Comparison of ENCODE assay signal across 15 cellular contexts in the genomic region with DNA sequence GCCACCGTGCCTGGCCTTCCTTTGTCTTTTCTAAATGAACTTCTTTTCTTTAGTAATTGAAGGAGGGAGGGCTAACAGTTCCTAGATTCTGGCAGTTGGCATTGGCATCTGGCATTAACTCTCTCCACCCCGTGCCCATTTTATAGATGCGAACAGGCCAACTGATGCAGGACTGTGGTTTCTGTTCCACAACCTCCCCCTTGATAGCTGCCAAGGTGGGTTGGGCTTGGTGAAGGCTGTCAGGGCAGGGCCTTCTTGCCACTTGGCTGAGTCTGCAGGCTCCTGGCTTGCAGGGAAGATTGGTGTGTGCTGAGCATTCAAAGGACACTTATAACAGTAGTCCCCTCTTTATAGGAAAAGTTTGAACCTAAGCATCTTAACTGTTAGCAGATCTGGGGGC. TPM values are rescaled to one million over a fixed set of nuclear protein-coding genes. Genes with fewer than 3 reads are reported as not detected.
DNase-seq lines count a peak whose midpoint lies in the region; ATAC-seq and TF ChIP-seq lines count a peak whose summit lies in the region.
"Had no signal": no experiment of that assay in that cellular context is flagged by ENCODE, and none has a peak within 500 bp of the region (broad histone marks: within the 10 kb centered on the region; RNA-seq: fewer than 3 reads in every experiment).

No MANE protein-coding gene starts in this region.

- no peak overlapping the region for H2AFZ ChIP-seq in smooth muscle cell (ENCODE audit: low read depth)

- H3K36me3 Mint-ChIP-seq in chondrocyte (ENCODE audit: low read depth), result no peaks in the 10 kb centered on the region
- H3K36me3 Mint-ChIP-seq in activated T-helper 17 cell treated with anti-CD3 and anti-CD28 coated beads, Interleukin-2, amount 50 U/mL, for 72 hours (ENCODE audit: low read depth), result no peaks in the 10 kb centered on the region

- H3K36me3 ChIP-seq in transverse colon (no peaks in the 10 kb centered on the region), smooth muscle cell (ENCODE audit: low read depth) (no peaks in the 10 kb centered on the region)
- H3K36me3 ChIP-seq: gastrocnemius medialis had no signal

- H3K27me3 Mint-ChIP-seq in chondrocyte (ENCODE audit: low read depth), result no peaks in the 10 kb centered on the region
- no peaks in the 10 kb centered on the region for H3K27me3 Mint-ChIP-seq in activated T-helper 17 cell treated with anti-CD3 and anti-CD28 coated beads, Interleukin-2, amount 50 U/mL, for 72 hours

- H4K20me1 ChIP-seq in smooth muscle cell (ENCODE audit: low read depth), result no peaks in the 10 kb centered on the region

- TF ChIP-seq CTCF in GM12865 (IDR thresholded peaks at IDR 0.05; ENCODE audit: insufficient read depth, low read depth, low read length, missing control alignments), result no peak
- no peak for TF ChIP-seq CTCF in chondrocyte (IDR thresholded peaks at IDR 0.05)
- no peak for TF ChIP-seq CTCF in transverse colon (IDR thresholded peaks at IDR 0.05)
- TF ChIP-seq CTCF in smooth muscle cell (IDR thresholded peaks at IDR 0.05; ENCODE audit: borderline replicate concordance, insufficient read depth, poor library complexity, severe bottlenecking), result no peak

- H3K27ac Mint-ChIP-seq in chondrocyte (ENCODE audit: unreplicated experiment), result peak overlapping the region; percentile 84
- H3K27ac Mint-ChIP-seq in activated T-helper 17 cell treated with anti-CD3 and anti-CD28 coated beads, Interleukin-2, amount 50 U/mL, for 72 hours, result no peak overlapping the region

- H3K9me3 Mint-ChIP-seq in chondrocyte (ENCODE audit: low read depth), result no peaks in the 10 kb centered on the region
- H3K9me3 Mint-ChIP-seq in activated T-helper 17 cell treated with anti-CD3 and anti-CD28 coated beads, Interleukin-2, amount 50 U/mL, for 72 hours, result no peaks in the 10 kb centered on the region

- in situ Hi-C loops in transverse colon (cut with MboI; ENCODE audit: low pct_ligation_motif_present in 1 of 4, low pct_unique_long_range_greater_than_20kb in 1 of 4, low sequenced_read_pairs in 3 of 4), result no loop called here

- H3F3A ChIP-seq in smooth muscle cell (ENCODE audit: low read depth), result no peaks in the 10 kb centered on the region

- no peak overlapping the region for H3K9ac ChIP-seq in smooth muscle cell (ENCODE audit: low read depth)

- no peak for TF ChIP-seq POLR2A in transverse colon (IDR thresholded peaks at IDR 0.05)

- 70% methylated on average over 3 of the region's 3 CpGs; no CpG with 5 or more reads in 1 of the 2 donors for WGBS in transverse colon (ENCODE audit: low coverage in 1 of 2), 2 donors
- 77% methylated on average over 3 of the region's 3 CpGs for WGBS in smooth muscle cell (ENCODE audit: low lambda C conversion rate)

- H3K9me3 ChIP-seq in transverse colon (no peaks in the 10 kb centered on the region), smooth muscle cell (replicated peaks; ENCODE audit: low read depth) (no peaks in the 10 kb centered on the region)
- H3K9me3 ChIP-seq: gastrocnemius medialis had no signal

- no peak for TF ChIP-seq EP300 in transverse colon (IDR thresholded peaks at IDR 0.05; ENCODE audit: low read depth)

- H3K4me3 ChIP-seq in GM12865 (ENCODE audit: low read depth, low read length) (no peak overlapping the region), transverse colon (no peak overlapping the region), smooth muscle cell (no peak overlapping the region)
- H3K4me3 ChIP-seq: gastrocnemius medialis had no signal

- H3K4me3 Mint-ChIP-seq in chondrocyte (ENCODE audit: unreplicated experiment), result peak overlapping the region; percentile 18
- no peak overlapping the region for H3K4me3 Mint-ChIP-seq in activated T-helper 17 cell treated with anti-CD3 and anti-CD28 coated beads, Interleukin-2, amount 50 U/mL, for 72 hours

- peak; percentile 29 for DNase-seq in A172 (ENCODE audit: low spot score)
- DNase-seq in GM12865 (ENCODE audit: low read depth), result peak; percentile 37
- peak; percentile 36 for DNase-seq in NAMALWA (ENCODE audit: low spot score)
- no peak for DNase-seq in chondrocyte (ENCODE audit: low spot score)
- no peak for DNase-seq in NCI-H345 (lab: John Stamatoyannopoulos, UW)
- no peak for DNase-seq in transverse colon
- DNase-seq in smooth muscle cell (lab: John Stamatoyannopoulos, UW; ENCODE audit: unreplicated experiment), result no peak
- DNase-seq: activated CD4-positive, alpha-beta T cell treated with anti-CD3 and anti-CD28 coated beads, Interleukin-2, amount 50 U/mL, for 48 hours; gastrocnemius medialis; GDM1; Karpas-422; stimulated activated CD4-positive, alpha-beta T cell treated with anti-CD3 and anti-CD28 coated beads, Interleukin-4, amount 100 ng/mL, for 1 hour; stimulated activated naive CD4-positive, alpha-beta T cell had no signal

- H3K27me3 ChIP-seq in transverse colon (no peaks in the 10 kb centered on the region), smooth muscle cell (ENCODE audit: low read depth) (peaks cover 12% of the 10 kb centered on the region)

- intact Hi-C loops in transverse colon (cut with DNase I; ENCODE audit: low total_unique reads), result no loop called here

- no peak for ATAC-seq in activated T-helper 17 cell treated with anti-CD3 and anti-CD28 coated beads, Interleukin-2, amount 50 U/mL, for 72 hours (replicated peaks)
- ATAC-seq: gastrocnemius medialis had no signal

- H3K4me1 ChIP-seq in transverse colon (peaks cover 0 to 11% (median 5%) of the 10 kb centered on the region in 4 donors), smooth muscle cell (ENCODE audit: low read depth) (no peaks in the 10 kb centered on the region)
- H3K4me1 ChIP-seq: gastrocnemius medialis had no signal

- H3K27ac ChIP-seq in transverse colon (no peak overlapping the region), smooth muscle cell (ENCODE audit: low read depth) (no peak overlapping the region)
- H3K27ac ChIP-seq: gastrocnemius medialis had no signal

- H3K4me2 ChIP-seq in smooth muscle cell, result no peak overlapping the region

- H3K79me2 ChIP-seq in smooth muscle cell (ENCODE audit: low read depth), result no peaks in the 10 kb centered on the region

- H3K4me1 Mint-ChIP-seq in chondrocyte (ENCODE audit: low read depth), result peaks cover 17% of the 10 kb centered on the region
- no peaks in the 10 kb centered on the region for H3K4me1 Mint-ChIP-seq in activated T-helper 17 cell treated with anti-CD3 and anti-CD28 coated beads, Interleukin-2, amount 50 U/mL, for 72 hours

RNA-seq across cellular contexts. Expression of gene SOWAHD, which starts 4.3 kb away (rescaled TPM):
- 0.72 TPM in 1 of 2 replicates, not detected in the other for total RNA-seq in A172 (2014; rRNA removed; shearing (Covaris generic))
- 0.23 to 0.40 TPM in 2 of 3 replicates, not detected in the other for total RNA-seq in chondrocyte
- under 1 TPM in 1 of 2 donors, not detected in 1; 0.26 TPM for total RNA-seq in activated T-helper 17 cell treated with anti-CD3 and anti-CD28 coated beads, Interleukin-2, amount 50 U/mL, for 72 hours
- 1 to 10 TPM in 1 of 4 donors, under 1 TPM in 1, not detected in 2; 0.64 to 1.5 TPM for total RNA-seq in transverse colon
- not detected in 2 replicates for total RNA-seq in smooth muscle cell
- 0.33 TPM in 1 of 2 replicates, not detected in the other for polyA plus RNA-seq in smooth muscle cell
- total RNA-seq: pulmonary artery endothelial cell had no signal

RNA-seq across cellular contexts. Expression of gene RPL39, which starts 28.7 kb away (rescaled TPM):
- 1,038 and 3,069 TPM in 2 replicates for total RNA-seq in A172 (2014; rRNA removed; shearing (Covaris generic))
- total RNA-seq in chondrocyte (1,187 to 1,330 TPM (median 1,209 TPM) in 3 replicates), transverse colon (1,000 to 10,000 TPM in 2 of 4 donors, 100 to 1,000 TPM in 2; 246 to 2,878 (median 1,753) TPM), smooth muscle cell (4,715 and 4,767 TPM in 2 replicates)
- total RNA-seq in activated T-helper 17 cell treated with anti-CD3 and anti-CD28 coated beads, Interleukin-2, amount 50 U/mL, for 72 hours, result 1,000 to 10,000 TPM; 2,393 to 3,257 TPM
- polyA plus RNA-seq in smooth muscle cell, result 764 and 823 TPM in 2 replicates

Comparison
In these comparisons a context has a peak if more than half of its experiments do, and no peak if none do; other contexts are left out.
1. DNase-seq: peak in A172 (single experiment), GM12865 (single experiment) and NAMALWA (single experiment); none in chondrocyte (single experiment), NCI-H345 (single experiment), transverse colon (single experiment) and smooth muscle cell (single experiment).